In genomic region chr17:36131436-36131835, GRCh38 we compare ENCODE assay signal across 23 cellular contexts. TPM values are rescaled to one million over a fixed set of nuclear protein-coding genes. Genes with fewer than 3 reads are reported as not detected.
DNase-seq lines count a peak whose midpoint lies in the region; TF ChIP-seq lines count a peak whose summit lies in the region.
"Had no signal": no experiment of that assay in that cellular context is flagged by ENCODE, and none has a peak within 500 bp of the region (broad histone marks: within the 10 kb centered on the region; RNA-seq: fewer than 3 reads in every experiment).

No MANE protein-coding gene starts in this region.

- no peak overlapping the region for H3K4me3 ChIP-seq in Loucy (ENCODE audit: low read length, poor library complexity, severe bottlenecking)
- no peak overlapping the region for H3K4me3 ChIP-seq in WERI-Rb-1 (ENCODE audit: low read depth, low read length)
- H3K4me3 ChIP-seq: tibial nerve had no signal

- H3K27me3 ChIP-seq in Loucy (ENCODE audit: insufficient read depth, low read length, poor library complexity, severe bottlenecking) (no peaks in the 10 kb centered on the region), WERI-Rb-1 (ENCODE audit: insufficient read depth, low read depth, severe bottlenecking) (no peaks in the 10 kb centered on the region)
- H3K27me3 ChIP-seq: tibial nerve had no signal

- no peak overlapping the region for H3K4me3 Mint-ChIP-seq in nephron progenitor cell
- no peak overlapping the region for H3K4me3 Mint-ChIP-seq in activated CD4-positive, alpha-beta memory T cell treated with anti-CD3 and anti-CD28 coated beads for 36 hours
- H3K4me3 Mint-ChIP-seq: activated CD4-positive, alpha-beta T cell treated with anti-CD3 and anti-CD28 coated beads for 36 hours; activated naive CD4-positive, alpha-beta T cell treated with anti-CD3 and anti-CD28 coated beads, Interleukin-2, amount 10 ng/mL, durations not matched to agents 7 days and 5 days; CD4-positive, alpha-beta T cell; dendritic cell treated with granulocyte-macrophage colony-stimulating factor and Interleukin-4, amounts not matched to agents 40 ng/mL and 50 ng/mL, for 4 days; stimulated activated memory B cell treated with anti-CD40 and anti-IgM and Interleukin-4, amounts not matched to agents 10 μg/mL and 1 μg/mL and 100 μg/mL, for 72 hours; T-helper 17 cell had no signal

- DNase-seq in DMS53 (lab: John Stamatoyannopoulos, UW) (peak; percentile 20), DMS53 treated with DMSO at 0.1 percent for 48 hours (lab: John Stamatoyannopoulos, UW; ENCODE audit: unreplicated experiment) (no peak), SKM-1 (lab: John Stamatoyannopoulos, UW; ENCODE audit: unreplicated experiment) (peak; percentile 93), nephron progenitor cell (no peak), WERI-Rb-1 (no peak)
- no peak for DNase-seq in activated CD4-positive, alpha-beta T cell treated with anti-CD3 and anti-CD28 coated beads, Interleukin-2, amount 50 U/mL, for 1 hour
- DNase-seq in activated CD4-positive, alpha-beta memory T cell treated with anti-CD3 and anti-CD28 coated beads for 36 hours, result no peak
- DNase-seq: activated CD4-positive, alpha-beta T cell treated with anti-CD3 and anti-CD28 coated beads for 36 hours; activated naive CD4-positive, alpha-beta T cell treated with anti-CD3 and anti-CD28 coated beads, Interleukin-2, amount 10 ng/mL, durations not matched to agents 7 days and 5 days; CD4-positive, alpha-beta T cell; erythroblast; NCI-H187; RPMI8226; stimulated activated CD4-positive, alpha-beta T cell treated with anti-CD3 and anti-CD28 coated beads, Interleukin-12 subunit alpha, Interleukin-12 subunit beta, amount 100 ng/mL, for 4 hours; T-helper 17 cell had no signal

- no peaks in the 10 kb centered on the region for H3K36me3 Mint-ChIP-seq in nephron progenitor cell (ENCODE audit: low read depth)
- no peaks in the 10 kb centered on the region for H3K36me3 Mint-ChIP-seq in activated CD4-positive, alpha-beta memory T cell treated with anti-CD3 and anti-CD28 coated beads for 36 hours
- H3K36me3 Mint-ChIP-seq: activated naive CD4-positive, alpha-beta T cell treated with anti-CD3 and anti-CD28 coated beads, Interleukin-2, amount 10 ng/mL, durations not matched to agents 7 days and 5 days had no signal

- H4K20me1 ChIP-seq in Loucy (ENCODE audit: insufficient read depth, low read length, poor library complexity, severe bottlenecking), result no peaks in the 10 kb centered on the region

- no peak overlapping the region for H3K9ac ChIP-seq in Loucy (ENCODE audit: low read depth, low read length, poor library complexity, severe bottlenecking)

- H3K9me2 ChIP-seq in Loucy (replicated peaks; ENCODE audit: low read depth, low read length), result no peaks in the 10 kb centered on the region

- intact Hi-C loops in activated CD4-positive, alpha-beta memory T cell treated with anti-CD3 and anti-CD28 coated beads for 36 hours (cut with micrococcal nuclease), result no loop called here

- no peaks in the 10 kb centered on the region for H3F3A ChIP-seq in Loucy (ENCODE audit: low read depth)

- no peaks in the 10 kb centered on the region for H3K36me3 ChIP-seq in Loucy (ENCODE audit: insufficient read depth, low read length)
- no peaks in the 10 kb centered on the region for H3K36me3 ChIP-seq in WERI-Rb-1
- H3K36me3 ChIP-seq: tibial nerve had no signal

- H3K4me2 ChIP-seq in Loucy (ENCODE audit: low read depth, low read length, poor library complexity, severe bottlenecking), result no peak overlapping the region

- peaks cover 7% of the 10 kb centered on the region for H3K4me1 ChIP-seq in Loucy (ENCODE audit: insufficient read depth, low read length, poor library complexity, severe bottlenecking)

- no peaks in the 10 kb centered on the region for H3K79me2 ChIP-seq in Loucy (ENCODE audit: insufficient read depth, low read length)

- no peak overlapping the region for H3K27ac ChIP-seq in WERI-Rb-1
- H3K27ac ChIP-seq: 22Rv1, tibial nerve had no signal

- H3K27me3 Mint-ChIP-seq in nephron progenitor cell (ENCODE audit: low read depth, poor library complexity), result peaks cover 15% of the 10 kb centered on the region
- peaks cover 20% of the 10 kb centered on the region for H3K27me3 Mint-ChIP-seq in activated CD4-positive, alpha-beta memory T cell treated with anti-CD3 and anti-CD28 coated beads for 36 hours
- H3K27me3 Mint-ChIP-seq: stimulated activated memory B cell treated with anti-CD40 and anti-IgM and Interleukin-4, amounts not matched to agents 10 μg/mL and 1 μg/mL and 100 μg/mL, for 72 hours had no signal

- POLR2A ChIA-PET in activated CD4-positive, alpha-beta memory T cell treated with anti-CD3 and anti-CD28 coated beads for 36 hours (lab: Charles Lee), result no interaction called here

- peaks cover 9% of the 10 kb centered on the region for H3K4me1 Mint-ChIP-seq in nephron progenitor cell
- no peaks in the 10 kb centered on the region for H3K4me1 Mint-ChIP-seq in activated CD4-positive, alpha-beta memory T cell treated with anti-CD3 and anti-CD28 coated beads for 36 hours (ENCODE audit: low read depth)
- H3K4me1 Mint-ChIP-seq: activated CD4-positive, alpha-beta T cell treated with anti-CD3 and anti-CD28 coated beads for 36 hours; activated naive CD4-positive, alpha-beta T cell treated with anti-CD3 and anti-CD28 coated beads, Interleukin-2, amount 10 ng/mL, durations not matched to agents 7 days and 5 days; T-helper 17 cell had no signal

- no peaks in the 10 kb centered on the region for H3K9me3 ChIP-seq in Loucy (ENCODE audit: insufficient read depth, low read depth, low read length)
- peaks cover under 1% of the 10 kb centered on the region for H3K9me3 ChIP-seq in WERI-Rb-1 (ENCODE audit: severe bottlenecking)

- H3K27ac Mint-ChIP-seq in nephron progenitor cell, result peak overlapping the region; percentile 32
- no peak overlapping the region for H3K27ac Mint-ChIP-seq in activated CD4-positive, alpha-beta memory T cell treated with anti-CD3 and anti-CD28 coated beads for 36 hours
- H3K27ac Mint-ChIP-seq: activated CD4-positive, alpha-beta T cell treated with anti-CD3 and anti-CD28 coated beads for 36 hours; activated naive CD4-positive, alpha-beta T cell treated with anti-CD3 and anti-CD28 coated beads, Interleukin-2, amount 10 ng/mL, durations not matched to agents 7 days and 5 days; CD4-positive, alpha-beta T cell; stimulated activated memory B cell treated with anti-CD40 and anti-IgM and Interleukin-4, amounts not matched to agents 10 μg/mL and 1 μg/mL and 100 μg/mL, for 72 hours; T-helper 17 cell had no signal

- TF ChIP-seq CTCF in Loucy (conservative IDR thresholded peaks at IDR 0.05; ENCODE audit: low read length), result peak; percentile 52
- no peak for TF ChIP-seq CTCF in nephron progenitor cell (IDR thresholded peaks at IDR 0.05)
- TF ChIP-seq CTCF in WERI-Rb-1 (IDR thresholded peaks at IDR 0.05; ENCODE audit: low read depth, low read length), result no peak

- CTCF ChIA-PET in activated CD4-positive, alpha-beta memory T cell treated with anti-CD3 and anti-CD28 coated beads for 36 hours (lab: Charles Lee), result interaction anchor here (4.1 kb wide), 1 partner anchor 18 kb away, joined by 28 read pairs; no protein-coding TSS in a partner anchor

- peaks cover 7% of the 10 kb centered on the region for H3K9me3 Mint-ChIP-seq in nephron progenitor cell
- peaks cover 3% of the 10 kb centered on the region for H3K9me3 Mint-ChIP-seq in activated CD4-positive, alpha-beta memory T cell treated with anti-CD3 and anti-CD28 coated beads for 36 hours
- H3K9me3 Mint-ChIP-seq: activated naive CD4-positive, alpha-beta T cell treated with anti-CD3 and anti-CD28 coated beads, Interleukin-2, amount 10 ng/mL, durations not matched to agents 7 days and 5 days; CD4-positive, alpha-beta T cell; stimulated activated memory B cell treated with anti-CD40 and anti-IgM and Interleukin-4, amounts not matched to agents 10 μg/mL and 1 μg/mL and 100 μg/mL, for 72 hours had no signal

- H2AFZ ChIP-seq in Loucy (ENCODE audit: low read length), result no peak overlapping the region

RNA-seq across cellular contexts. Expression of gene CCL4, which starts 27.8 kb away (rescaled TPM):
- 100 to 1,000 TPM; 917 to 966 TPM for total RNA-seq in activated CD4-positive, alpha-beta memory T cell treated with anti-CD3 and anti-CD28 coated beads for 36 hours
- total RNA-seq: myocyte, NCI-H460, pulmonary artery endothelial cell had no signal

RNA-seq across cellular contexts. Expression of gene CCL3, which starts 41.5 kb away (rescaled TPM):
- 100 to 1,000 TPM; 981 to 989 TPM for total RNA-seq in activated CD4-positive, alpha-beta memory T cell treated with anti-CD3 and anti-CD28 coated beads for 36 hours
- total RNA-seq: myocyte, NCI-H460, pulmonary artery endothelial cell had no signal

RNA-seq across cellular contexts. Expression of gene TBC1D3B, which starts 45.0 kb away (rescaled TPM):
- total RNA-seq in activated CD4-positive, alpha-beta memory T cell treated with anti-CD3 and anti-CD28 coated beads for 36 hours, result 1 to 10 TPM; 5.6 to 8.1 TPM

Comparison
In these comparisons a context has a peak if more than half of its experiments do, and no peak if none do; other contexts are left out.
1. DNase-seq: peak in DMS53 (single experiment) and SKM-1 (single experiment); none in DMS53 treated with DMSO at 0.1 percent for 48 hours (single experiment), nephron progenitor cell (single experiment), WERI-Rb-1 (single experiment), activated CD4-positive, alpha-beta T cell treated with anti-CD3 and anti-CD28 coated beads, Interleukin-2, amount 50 U/mL, for 1 hour (single experiment) and activated CD4-positive, alpha-beta memory T cell treated with anti-CD3 and anti-CD28 coated beads for 36 hours (single experiment).